In the genomic region with DNA sequence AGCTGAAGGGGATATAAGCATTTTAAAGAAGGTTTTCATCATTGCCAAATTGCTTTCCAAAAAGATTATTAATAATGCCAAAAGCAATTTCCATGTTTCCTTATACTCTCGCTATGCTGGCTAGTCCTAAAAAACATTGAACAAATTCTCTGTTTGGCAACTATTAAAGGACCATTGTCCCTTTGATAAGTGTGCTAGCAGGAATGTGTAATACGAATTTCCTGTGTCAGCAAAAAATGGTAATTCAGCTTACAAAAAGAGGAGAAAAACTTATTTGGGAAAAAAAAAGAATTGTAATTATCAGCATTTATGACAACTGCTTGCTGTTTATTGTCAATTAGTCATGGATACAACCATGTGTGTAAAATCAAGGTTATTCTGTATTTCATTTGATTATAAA, we compare ENCODE assay signal across 19 cellular contexts.
A peak's percentile ranks its signal among the peaks of the same experiment; 100 is the strongest.
DNase-seq lines count a peak whose midpoint lies in the region; ATAC-seq and TF ChIP-seq lines count a peak whose summit lies in the region.
"Had no signal": no experiment of that assay in that cellular context is flagged by ENCODE, and none has a peak within 500 bp of the region (broad histone marks: within the 10 kb centered on the region; RNA-seq: fewer than 3 reads in every experiment).

No MANE protein-coding gene starts in this region.

- no peak for TF ChIP-seq CTCF in CD4-positive, alpha-beta T cell (IDR thresholded peaks at IDR 0.05)
- TF ChIP-seq CTCF in MM.1S (IDR thresholded peaks at IDR 0.05; ENCODE audit: low read length) = no peak

- peaks cover 41% of the 10 kb centered on the region for H3K4me1 Mint-ChIP-seq in CD4-positive, alpha-beta T cell (ENCODE audit: low read depth)
- H3K4me1 Mint-ChIP-seq in T-helper 17 cell = peaks cover 17% of the 10 kb centered on the region
- peaks cover 5 to 49% (median 33%) of the 10 kb centered on the region in 7 donors for H3K4me1 Mint-ChIP-seq in naive thymus-derived CD4-positive, alpha-beta T cell
- H3K4me1 Mint-ChIP-seq: CD14-positive monocyte had no signal

- H3K9me2 ChIP-seq in MM.1S (replicated peaks; ENCODE audit: insufficient read depth, low read length) = no peaks in the 10 kb centered on the region
- H3K9me2 ChIP-seq: SK-N-SH had no signal

- H3K4me3 ChIP-seq in MM.1S (ENCODE audit: low read length) = no peak overlapping the region
- no peak overlapping the region for H3K4me3 ChIP-seq in naive thymus-derived CD4-positive, alpha-beta T cell (ENCODE audit: low read length)
- H3K4me3 ChIP-seq: GM12878, GM23338 had no signal

- no peaks in the 10 kb centered on the region for H3K27me3 Mint-ChIP-seq in CD4-positive, alpha-beta T cell
- H3K27me3 Mint-ChIP-seq in T-helper 17 cell = no peaks in the 10 kb centered on the region
- no peaks in the 10 kb centered on the region for H3K27me3 Mint-ChIP-seq in naive thymus-derived CD4-positive, alpha-beta T cell

- peaks cover 53% of the 10 kb centered on the region for H3F3A ChIP-seq in MM.1S (ENCODE audit: insufficient read depth, low read length)

- POLR2A ChIA-PET in CD4-positive, alpha-beta T cell (lab: Charles Lee) = interaction anchor here (0.6 to 2.7 kb wide), 8 partner anchors 10 to 301 kb away, joined by 3 to 12 read pairs (median 4); partner anchors contain the start of gene TBL1XR1
- POLR2A ChIA-PET in naive thymus-derived CD4-positive, alpha-beta T cell (lab: Charles Lee) = interaction anchor here (0.6 to 1.9 kb wide), 5 partner anchors 10 to 248 kb away, joined by 3 to 7 read pairs (median 4); no protein-coding TSS in a partner anchor

- peaks cover 69% of the 10 kb centered on the region for H3K4me1 ChIP-seq in MM.1S (ENCODE audit: low read length)
- peaks cover 10 to 20% of the 10 kb centered on the region in 2 donors for H3K4me1 ChIP-seq in naive thymus-derived CD4-positive, alpha-beta T cell (ENCODE audit: control insufficient read depth in 2 of 2, insufficient read depth in 2 of 2, low read length in 2 of 2)

- CTCF ChIA-PET in CD4-positive, alpha-beta T cell (lab: Charles Lee) = interaction anchor here (1.1 to 2.8 kb wide), 2 partner anchors 8 to 124 kb away, joined by 3 to 10 read pairs; no protein-coding TSS in a partner anchor
- CTCF ChIA-PET in naive thymus-derived CD4-positive, alpha-beta T cell (lab: Charles Lee) = interaction anchor here (0.6 to 1.2 kb wide), 2 partner anchors 1268 to 1327 kb away, joined by 3 read pairs; no protein-coding TSS in a partner anchor

- peaks cover 94% of the 10 kb centered on the region for H3K79me2 ChIP-seq in MM.1S (ENCODE audit: low read length)

- in situ Hi-C loops in KBM-7 (cut with MboI; ENCODE audit: low pct_unique_long_range_greater_than_20kb, low sequenced_read_pairs) = no loop called here

- H3K4me2 ChIP-seq in MM.1S (ENCODE audit: low read depth, low read length) = no peak overlapping the region
- H3K4me2 ChIP-seq: GM23338, SK-N-SH had no signal

- no peaks in the 10 kb centered on the region for H3K9me3 ChIP-seq in CD4-positive, alpha-beta T cell (ENCODE audit: control insufficient read depth, low read length)
- no peaks in the 10 kb centered on the region for H3K9me3 ChIP-seq in MM.1S (replicated peaks; ENCODE audit: insufficient read depth, low read length)
- H3K9me3 ChIP-seq in T-helper 17 cell (ENCODE audit: control insufficient read depth, low read length, poor library complexity, severe bottlenecking) = no peaks in the 10 kb centered on the region
- H3K9me3 ChIP-seq in naive thymus-derived CD4-positive, alpha-beta T cell (ENCODE audit: control insufficient read depth in 2 of 3, low read length in 3 of 3) = no peaks in the 10 kb centered on the region
- H3K9me3 ChIP-seq: SK-N-SH had no signal

- no peaks in the 10 kb centered on the region for H3K27me3 ChIP-seq in CD4-positive, alpha-beta T cell (ENCODE audit: control insufficient read depth, insufficient read depth, low read length)
- no peaks in the 10 kb centered on the region for H3K27me3 ChIP-seq in MM.1S (replicated peaks; ENCODE audit: insufficient read depth, low read length)
- no peaks in the 10 kb centered on the region for H3K27me3 ChIP-seq in naive thymus-derived CD4-positive, alpha-beta T cell (ENCODE audit: control insufficient read depth in 2 of 2, insufficient read depth in 2 of 2, low read length in 2 of 2)

- no peaks in the 10 kb centered on the region for H3K9me3 Mint-ChIP-seq in CD4-positive, alpha-beta T cell
- H3K9me3 Mint-ChIP-seq in naive thymus-derived CD4-positive, alpha-beta T cell = no peaks in the 10 kb centered on the region
- H3K9me3 Mint-ChIP-seq: CD14-positive monocyte, GM23338 had no signal

- intact Hi-C loops in CD4-positive, alpha-beta T cell (cut with DNase I, micrococcal nuclease) = loop anchor here (5.0 to 10.0 kb wide), 3 partner anchors 49 to 716 kb away; no protein-coding TSS in a partner anchor
- intact Hi-C loops in naive thymus-derived CD4-positive, alpha-beta T cell (cut with micrococcal nuclease) = loop anchor here (1.0 to 10.0 kb wide), 9 partner anchors 8 to 1326 kb away; no protein-coding TSS in a partner anchor

- H3K36me3 Mint-ChIP-seq in CD4-positive, alpha-beta T cell (ENCODE audit: low read depth) = peaks cover 13% of the 10 kb centered on the region
- peaks cover 2% of the 10 kb centered on the region for H3K36me3 Mint-ChIP-seq in T-helper 17 cell (ENCODE audit: low read depth)
- H3K36me3 Mint-ChIP-seq in naive thymus-derived CD4-positive, alpha-beta T cell = peaks cover 0 to 9% (median 3%) of the 10 kb centered on the region in 5 donors

- H3K4me3 Mint-ChIP-seq in CD4-positive, alpha-beta T cell = no peak overlapping the region
- no peak overlapping the region for H3K4me3 Mint-ChIP-seq in T-helper 17 cell
- no peak overlapping the region for H3K4me3 Mint-ChIP-seq in naive thymus-derived CD4-positive, alpha-beta T cell
- H3K4me3 Mint-ChIP-seq: CD14-positive monocyte, GM23338 had no signal

- no peak overlapping the region for H3K27ac ChIP-seq in CD4-positive, alpha-beta T cell (ENCODE audit: low read depth, low read length)
- H3K27ac ChIP-seq in MM.1S (ENCODE audit: low read length) = peak overlapping the region; percentile 91; the same call in 1 of the 2 replicates
- no peak overlapping the region for H3K27ac ChIP-seq in naive thymus-derived CD4-positive, alpha-beta T cell (ENCODE audit: low read depth, low read length)

- peaks cover 16% of the 10 kb centered on the region; the same call in 1 of the 2 replicates for H3K36me3 ChIP-seq in MM.1S (replicated peaks; ENCODE audit: insufficient read depth, low read length)
- no peaks in the 10 kb centered on the region for H3K36me3 ChIP-seq in naive thymus-derived CD4-positive, alpha-beta T cell (ENCODE audit: control insufficient read depth in 2 of 3, insufficient read depth in 3 of 3, low read length in 3 of 3)

- H3K27ac Mint-ChIP-seq in CD4-positive, alpha-beta T cell = peak overlapping the region; percentile 18
- peak overlapping the region; percentile 27 for H3K27ac Mint-ChIP-seq in T-helper 17 cell
- peak overlapping the region in 5 of 9 donors; percentile 3 to 47 (median 27) for H3K27ac Mint-ChIP-seq in naive thymus-derived CD4-positive, alpha-beta T cell
- H3K27ac Mint-ChIP-seq: GM23338 had no signal

- H3K9ac ChIP-seq in MM.1S (ENCODE audit: low read length) = no peak overlapping the region
- H3K9ac ChIP-seq: SK-N-SH had no signal

- ATAC-seq in CD4-positive, alpha-beta T cell (ENCODE audit: poor library complexity) = no peak
- ATAC-seq in T-helper 17 cell (no peak), GM19463 (IDR thresholded peaks at IDR 0.05; ENCODE audit: unreplicated experiment) (no peak)
- no peak for ATAC-seq in naive thymus-derived CD4-positive, alpha-beta T cell
- ATAC-seq: GM23338 had no signal

- 0 out of 2 replicates have a peak, but pooled peaks cover 4% of the 10 kb centered on the region for H4K20me1 ChIP-seq in MM.1S (ENCODE audit: insufficient read depth, low read length)

- H2AFZ ChIP-seq in MM.1S (ENCODE audit: low read length) = no peak overlapping the region
- H2AFZ ChIP-seq: GM23338 had no signal

- DNase-seq in CD4-positive, alpha-beta T cell = no peak
- no peak for DNase-seq in MM.1S
- DNase-seq in T-helper 17 cell = no peak
- DNase-seq in naive thymus-derived CD4-positive, alpha-beta T cell = no peak
- no peak for DNase-seq in T-helper 9 cell
- DNase-seq in KBM-7 = no peak
- DNase-seq: DMS153, NCI-H1048, NCI-H1436, NCI-H1930, NCI-H345, NCI-H524 treated with DMSO at 0.1 percent for 48 hours, Right ventricle myocardium superior, SK-N-SH, T-helper 1 cell had no signal
